8 cellular contexts compared by ENCODE assay signal in genomic region chr19:34232566-34233481, GRCh38. TPM values are rescaled to one million over a fixed set of nuclear protein-coding genes. Genes with fewer than 3 reads are reported as not detected.
DNase-seq lines count a peak whose midpoint lies in the region; ATAC-seq and TF ChIP-seq lines count a peak whose summit lies in the region.

No MANE protein-coding gene starts in this region.

- no peak for TF ChIP-seq POLR2A in upper lobe of left lung (IDR thresholded peaks at IDR 0.05)

- peaks cover 18% of the 10 kb centered on the region for H3K79me1 ChIP-seq in mesenchymal stem cell (replicated peaks; ENCODE audit: low read length, poor library complexity, severe bottlenecking)

- no peak overlapping the region for H2BK120ac ChIP-seq in mesenchymal stem cell (ENCODE audit: low read depth, low read length)

- H3K9ac ChIP-seq in mesenchymal stem cell (ENCODE audit: low read length), result peak overlapping the region; percentile 73

- no peak overlapping the region for H3K4me3 ChIP-seq in CD4-positive, CD25-positive, alpha-beta regulatory T cell (ENCODE audit: low read depth, low read length)
- H3K4me3 ChIP-seq in RWPE2 (ENCODE audit: severe bottlenecking), result no peak overlapping the region
- peak overlapping the region; percentile 48 for H3K4me3 ChIP-seq in coronary artery
- H3K4me3 ChIP-seq in mesenchymal stem cell (ENCODE audit: insufficient read depth in 1 of 2, low read depth in 1 of 2, low read length in 2 of 2), result peak overlapping the region in 1 of 2 experiments; percentile 54
- no peak overlapping the region for H3K4me3 ChIP-seq in upper lobe of left lung

- H4K8ac ChIP-seq in mesenchymal stem cell (ENCODE audit: low read length), result peak overlapping the region; percentile 51

- peak; percentile 77 to 82 for ATAC-seq in CD4-positive, CD25-positive, alpha-beta regulatory T cell (ENCODE audit: low read depth in 2 of 2)
- ATAC-seq in GM21576 (IDR thresholded peaks at IDR 0.05; ENCODE audit: unreplicated experiment) (peak; percentile 64), RWPE2 (ENCODE audit: low read depth) (peak; percentile 90), upper lobe of left lung (ENCODE audit: low FRiP score in 2 of 2) (peak; percentile 44 to 82), HG02678 (IDR thresholded peaks at IDR 0.05; ENCODE audit: unreplicated experiment) (no peak)

- no peaks in the 10 kb centered on the region for H3K27me3 Mint-ChIP-seq in CD4-positive, CD25-positive, alpha-beta regulatory T cell

- WGBS in mesenchymal stem cell, result 12% methylated on average over 11 of the region's 11 CpGs
- WGBS in upper lobe of left lung, 2 donors, result 47 to 56% methylated on average over 11 of the region's 11 CpGs

- H3K4ac ChIP-seq in mesenchymal stem cell (ENCODE audit: low read depth in 1 of 2, low read length in 2 of 2), result no peak overlapping the region

- no peak overlapping the region for H3K14ac ChIP-seq in mesenchymal stem cell (ENCODE audit: low read length in 2 of 2)

- peaks cover 21% of the 10 kb centered on the region for H3K36me3 ChIP-seq in CD4-positive, CD25-positive, alpha-beta regulatory T cell (ENCODE audit: control insufficient read depth, insufficient read depth, low read length)
- H3K36me3 ChIP-seq in RWPE2 (ENCODE audit: low read depth) (peaks cover 24% of the 10 kb centered on the region), mesenchymal stem cell (ENCODE audit: control insufficient read depth in 1 of 2, insufficient read depth in 2 of 2, low read depth in 1 of 2, low read length in 2 of 2) (peaks cover 20 to 43% of the 10 kb centered on the region in 2 experiments), upper lobe of left lung (peaks cover 2 to 28% (median 18%) of the 10 kb centered on the region in 4 donors)

- H3K4me3 Mint-ChIP-seq in CD4-positive, CD25-positive, alpha-beta regulatory T cell, result peak overlapping the region in 2 of 4 donors; percentile 1 to 38

- TF ChIP-seq CTCF in RWPE2 (IDR thresholded peaks at IDR 0.05; ENCODE audit: poor library complexity, severe bottlenecking) (no peak), coronary artery (IDR thresholded peaks at IDR 0.05) (no peak), upper lobe of left lung (IDR thresholded peaks at IDR 0.05) (no peak)

- no peak overlapping the region for H4K91ac ChIP-seq in mesenchymal stem cell (ENCODE audit: low read length)

- H2BK12ac ChIP-seq in mesenchymal stem cell (ENCODE audit: low read length in 2 of 2), result peak overlapping the region; percentile 15 to 35

- peaks cover 27% of the 10 kb centered on the region for H3K36me3 Mint-ChIP-seq in CD4-positive, CD25-positive, alpha-beta regulatory T cell

- TF ChIP-seq EP300 in upper lobe of left lung (IDR thresholded peaks at IDR 0.05), result no peak

- H3K4me1 ChIP-seq in CD4-positive, CD25-positive, alpha-beta regulatory T cell (ENCODE audit: control insufficient read depth, insufficient read depth, low read length, poor library complexity, severe bottlenecking), result peaks cover 8% of the 10 kb centered on the region
- H3K4me1 ChIP-seq in RWPE2 (ENCODE audit: insufficient read depth, poor library complexity, severe bottlenecking) (peaks cover 9% of the 10 kb centered on the region), mesenchymal stem cell (ENCODE audit: control insufficient read depth, insufficient read depth, low read depth, low read length) (peaks cover 16% of the 10 kb centered on the region), upper lobe of left lung (peaks cover 7 to 12% (median 10%) of the 10 kb centered on the region in 4 donors)

- DNase-seq in CD4-positive, CD25-positive, alpha-beta regulatory T cell, result peak in 1 of 3 donors; percentile 69
- DNase-seq in RWPE2 (ENCODE audit: low spot score) (no peak), coronary artery (ENCODE audit: low spot score) (no peak), mesenchymal stem cell (peak; percentile 95), upper lobe of left lung (no peak), COLO668 (lab: John Stamatoyannopoulos, UW; ENCODE audit: unreplicated experiment) (no peak)

- H2AK5ac ChIP-seq in mesenchymal stem cell (ENCODE audit: low read length, severe bottlenecking), result peak overlapping the region; percentile 57

- H3K4me1 Mint-ChIP-seq in CD4-positive, CD25-positive, alpha-beta regulatory T cell, result peaks cover 14 to 24% (median 17%) of the 10 kb centered on the region in 4 donors

- H3K9me3 Mint-ChIP-seq in CD4-positive, CD25-positive, alpha-beta regulatory T cell, result peaks cover 0 to 4% (median 0%) of the 10 kb centered on the region in 7 donors

- peak overlapping the region; percentile 28 to 48 for H3K18ac ChIP-seq in mesenchymal stem cell (ENCODE audit: low read depth in 1 of 2, low read length in 2 of 2)

- H2AFZ ChIP-seq in mesenchymal stem cell (ENCODE audit: low read depth, low read length), result no peak overlapping the region

- peak overlapping the region; percentile 77 for H2BK5ac ChIP-seq in mesenchymal stem cell (ENCODE audit: low read depth, low read length, poor library complexity, severe bottlenecking)

- H3K9me3 ChIP-seq in CD4-positive, CD25-positive, alpha-beta regulatory T cell (ENCODE audit: control insufficient read depth in 2 of 2, low read length in 2 of 2), result no peaks in the 10 kb centered on the region
- H3K9me3 ChIP-seq in RWPE2 (ENCODE audit: severe bottlenecking) (no peaks in the 10 kb centered on the region), mesenchymal stem cell (ENCODE audit: control insufficient read depth, low read length) (no peaks in the 10 kb centered on the region), upper lobe of left lung (no peaks in the 10 kb centered on the region)

- H2BK15ac ChIP-seq in mesenchymal stem cell (ENCODE audit: low read depth, poor library complexity, severe bottlenecking), result no peak overlapping the region

- H3K23ac ChIP-seq in mesenchymal stem cell (ENCODE audit: low read length in 2 of 2), result no peak overlapping the region

- H3K27me3 ChIP-seq in CD4-positive, CD25-positive, alpha-beta regulatory T cell (ENCODE audit: control insufficient read depth, insufficient read depth, low read length), result no peaks in the 10 kb centered on the region
- H3K27me3 ChIP-seq in RWPE2 (ENCODE audit: insufficient read depth, poor library complexity, severe bottlenecking) (no peaks in the 10 kb centered on the region), mesenchymal stem cell (ENCODE audit: control insufficient read depth in 1 of 2, insufficient read depth in 1 of 2, low read length in 2 of 2) (no peaks in the 10 kb centered on the region), upper lobe of left lung (no peaks in the 10 kb centered on the region)

- H3K27ac ChIP-seq in CD4-positive, CD25-positive, alpha-beta regulatory T cell (ENCODE audit: insufficient read depth, low read length, poor library complexity, severe bottlenecking), result no peak overlapping the region
- H3K27ac ChIP-seq in RWPE2 (ENCODE audit: poor library complexity, severe bottlenecking), result peak overlapping the region; percentile 79
- H3K27ac ChIP-seq in coronary artery, result peak overlapping the region; percentile 23 to 88
- H3K27ac ChIP-seq in mesenchymal stem cell (ENCODE audit: low read length, poor library complexity, severe bottlenecking), result peak overlapping the region; percentile 94
- H3K27ac ChIP-seq in upper lobe of left lung, result peak overlapping the region in 2 of 4 donors; percentile 48 to 49

- peak overlapping the region; percentile 60 for H3K4me2 ChIP-seq in mesenchymal stem cell (ENCODE audit: low read length, poor library complexity, severe bottlenecking)

- peak overlapping the region; percentile 38 to 87 (median 52) for H3K27ac Mint-ChIP-seq in CD4-positive, CD25-positive, alpha-beta regulatory T cell

RNA-seq across cellular contexts. Expression of gene GARRE1, which starts 21.5 kb away (rescaled TPM):
- 47.4 TPM for total RNA-seq in CD4-positive, CD25-positive, alpha-beta regulatory T cell
- polyA plus RNA-seq in CD4-positive, CD25-positive, alpha-beta regulatory T cell, result 1 to 10 TPM; 3.2 to 6.6 (median 4.5) TPM
- 20.0 TPM for polyA plus RNA-seq in mesenchymal stem cell (2013, experiment 1 of 2)
- 17.3 TPM for polyA plus RNA-seq in mesenchymal stem cell (2013, experiment 2 of 2)
- total RNA-seq in upper lobe of left lung, result 10 to 100 TPM; 18.2 to 36.7 (median 28.1) TPM
